ENCODE assay signal across 12 cellular contexts in the genomic region with DNA sequence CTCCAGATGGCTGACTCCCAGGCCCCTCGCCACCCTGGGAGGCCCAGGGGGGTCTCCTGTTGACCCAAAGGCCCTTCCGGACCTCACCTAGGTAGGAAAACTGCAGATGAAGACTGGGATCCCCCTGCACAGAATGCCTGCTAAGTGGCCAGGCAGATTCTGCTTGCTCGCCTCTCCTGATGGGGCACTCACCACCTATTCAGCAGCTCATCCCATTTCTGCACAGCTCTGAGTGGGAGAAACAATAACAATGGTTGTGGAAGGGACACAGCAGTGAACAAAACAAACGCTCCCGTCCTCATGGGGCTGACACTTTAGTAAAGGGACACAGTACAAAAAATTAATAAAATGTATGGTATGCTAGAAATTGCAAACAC. TPM values are rescaled to one million over a fixed set of nuclear protein-coding genes. Genes with fewer than 3 reads are reported as not detected.
"Had no signal": no experiment of that assay in that cellular context is flagged by ENCODE, and none has a peak within 500 bp of the region (broad histone marks: within the 10 kb centered on the region; RNA-seq: fewer than 3 reads in every experiment).

No MANE protein-coding gene starts in this region.

- H3K36me3 ChIP-seq: cardiac muscle cell had no signal

- ATAC-seq: activated CD4-positive, alpha-beta T cell treated with anti-CD3 and anti-CD28 coated beads for 36 hours; activated CD8-positive, alpha-beta T cell treated with anti-CD3 and anti-CD28 coated beads for 36 hours; natural killer cell treated with Interleukin-12 subunit alpha and Interleukin-12 subunit beta and Interleukin-15 and Interleukin-18, amount 100 ng/mL, for 72 hours; stimulated activated effector memory CD8-positive, alpha-beta T cell treated with anti-CD3 and anti-CD28 coated beads, Interleukin-12 subunit alpha, Interleukin-12 subunit beta, amount 100 ng/mL, for 72 hours had no signal

- DNase-seq: activated CD4-positive, alpha-beta T cell treated with anti-CD3 and anti-CD28 coated beads for 36 hours; activated CD8-positive, alpha-beta memory T cell treated with anti-CD3 and anti-CD28 coated beads, Interleukin-2, amount 50 U/mL, for 4 hours; activated CD8-positive, alpha-beta T cell treated with anti-CD3 and anti-CD28 coated beads for 36 hours; activated naive CD4-positive, alpha-beta T cell treated with Interleukin-2 at 50 U/mL for 16 hours; cortex of kidney; effector memory CD4-positive, alpha-beta T cell; glutamatergic neuron; mesenchymal stem cell had no signal

- H3K4me3 ChIP-seq: cardiac muscle cell had no signal

- H3K27ac ChIP-seq: cardiac muscle cell had no signal

- H3K27me3 ChIP-seq: cardiac muscle cell had no signal

RNA-seq across cellular contexts. Expression of a gene that starts 24.9 kb away (rescaled TPM):
- total RNA-seq: activated CD8-positive, alpha-beta T cell treated with anti-CD3 and anti-CD28 coated beads for 36 hours; natural killer cell treated with Interleukin-12 subunit alpha and Interleukin-12 subunit beta and Interleukin-15 and Interleukin-18, amount 100 ng/mL, for 72 hours; SK-MEL-5 had no signal
